Comparison of ENCODE assay signal across 25 cellular contexts in the genomic region with DNA sequence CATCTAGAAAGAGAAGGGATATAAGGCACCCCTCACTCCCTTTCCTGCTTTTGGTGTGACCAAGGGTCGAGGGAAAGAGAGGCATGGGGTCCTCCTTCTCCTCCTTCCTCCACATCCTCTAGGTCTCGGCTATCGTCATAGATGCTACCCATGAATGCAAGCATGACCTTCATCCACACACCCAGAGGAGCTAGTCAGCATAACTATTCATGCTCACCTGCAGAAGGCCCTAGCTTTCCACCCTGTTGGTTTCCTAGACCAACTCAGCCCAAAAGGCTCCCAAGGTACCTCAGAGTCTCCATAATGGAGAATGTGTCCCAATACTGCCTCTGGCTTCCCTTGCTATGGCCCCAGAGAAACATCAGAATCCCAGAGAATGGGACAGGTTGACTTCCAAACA.
"Had no signal": no experiment of that assay in that cellular context is flagged by ENCODE, and none has a peak within 500 bp of the region (broad histone marks: within the 10 kb centered on the region; RNA-seq: fewer than 3 reads in every experiment).

No MANE protein-coding gene starts in this region.

- FAIRE-seq: colon, endometrium, islet of Langerhans, keratinocyte had no signal

- H3K27ac ChIP-seq: coronary artery, dorsolateral prefrontal cortex, epithelial cell of prostate, esophagus squamous epithelium, gastrocnemius medialis, heart right ventricle, left lung, lower lobe of right lung had no signal

- ATAC-seq: esophagus mucosa; gastrocnemius medialis; heart right ventricle; left cardiac atrium; left lung; left ventricle myocardium superior; lower lobe of right lung; mucosa of descending colon; naive thymus-derived CD8-positive, alpha-beta T cell had no signal

- H3K36me3 ChIP-seq: esophagus squamous epithelium, gastrocnemius medialis, heart right ventricle, left lung, lower lobe of right lung had no signal

- H3K27me3 ChIP-seq: dorsolateral prefrontal cortex, esophagus squamous epithelium, gastrocnemius medialis, heart right ventricle, left lung had no signal

- DNase-seq: dermis blood vessel endothelial cell; dorsolateral prefrontal cortex; effector CD4-positive, alpha-beta T cell; effector memory CD4-positive, alpha-beta T cell; esophagus squamous epithelium; foreskin fibroblast; foreskin melanocyte; gastrocnemius medialis; heart right ventricle; hippocampal formation; left cardiac atrium; left lung; left ventricle myocardium superior; lower lobe of right lung; mesenchymal stem cell; mucosa of descending colon; naive B cell; naive thymus-derived CD8-positive, alpha-beta T cell had no signal

- H3K9me3 ChIP-seq: gastrocnemius medialis had no signal

- H3K4me3 ChIP-seq: coronary artery, dorsolateral prefrontal cortex, esophagus squamous epithelium, gastrocnemius medialis, heart right ventricle, left lung, lower lobe of right lung, mucosa of descending colon had no signal
